In genomic region chr6:157235600-157236039, GRCh38 we compare ENCODE assay signal across 8 cellular contexts.
DNase-seq lines count a peak whose midpoint lies in the region; ATAC-seq and TF ChIP-seq lines count a peak whose summit lies in the region.

No MANE protein-coding gene starts in this region.

- H3K4me1 ChIP-seq in ES-I3 (ENCODE audit: insufficient read depth, low read length) (peaks cover 13% of the 10 kb centered on the region), KMS-11 (ENCODE audit: low read depth, poor library complexity, severe bottlenecking) (peaks cover 16% of the 10 kb centered on the region), HAP-1 (peaks cover 9% of the 10 kb centered on the region)

- H3K9me3 ChIP-seq in ES-I3 (ENCODE audit: control insufficient read depth, insufficient read depth, low read length) (no peaks in the 10 kb centered on the region), HAP-1 (no peaks in the 10 kb centered on the region)

- DNase-seq in activated T-cell treated with anti-CD3 and anti-CD28 coated beads, Interleukin-2, amount 50 U/mL, for 48 hours: peak; percentile 60 to 71
- DNase-seq in fibroblast of gingiva (ENCODE audit: low read depth) (peak; percentile 55), mucosa of gallbladder (ENCODE audit: low spot score) (peak; percentile 67), HAP-1 (ENCODE audit: low spot score in 2 of 2) (no peak)

- peaks cover 4% of the 10 kb centered on the region for H3K9me3 Mint-ChIP-seq in stimulated activated naive CD8-positive, alpha-beta T cell treated with anti-CD3 and anti-CD28 coated beads, Interleukin-15, Interleukin-2, amounts not matched to agents 100 ng/mL and 50 ng/mL, for 24 hours

- no peaks in the 10 kb centered on the region for H3K36me3 Mint-ChIP-seq in stimulated activated naive CD8-positive, alpha-beta T cell treated with anti-CD3 and anti-CD28 coated beads, Interleukin-15, Interleukin-2, amounts not matched to agents 100 ng/mL and 50 ng/mL, for 24 hours (ENCODE audit: low read depth)

- peak overlapping the region; percentile 88 for H3K4me3 Mint-ChIP-seq in stimulated activated naive CD8-positive, alpha-beta T cell treated with anti-CD3 and anti-CD28 coated beads, Interleukin-15, Interleukin-2, amounts not matched to agents 100 ng/mL and 50 ng/mL, for 24 hours

- H3K9ac ChIP-seq in ES-I3 (ENCODE audit: low read depth, low read length) (peak overlapping the region; percentile 72; the same call in 1 of the 2 replicates), KMS-11 (no peak overlapping the region; the same call in 1 of the 2 replicates)

- H4K20me1 ChIP-seq in KMS-11 (ENCODE audit: insufficient read depth): no peaks in the 10 kb centered on the region

- H3K27ac ChIP-seq in KMS-11: no peak overlapping the region

- in situ Hi-C loops in HAP-1 (cut with MboI; ENCODE audit: low sequenced_read_pairs): no loop called here

- H3K36me3 ChIP-seq in ES-I3 (ENCODE audit: insufficient read depth, low read length) (no peaks in the 10 kb centered on the region), KMS-11 (ENCODE audit: insufficient read depth) (no peaks in the 10 kb centered on the region), HAP-1 (replicated peaks) (no peaks in the 10 kb centered on the region)

- H3K4me3 ChIP-seq in KMS-11 (IDR thresholded peaks at IDR 0.05; ENCODE audit: insufficient read depth, low read depth, low read length) (no peak overlapping the region), HAP-1 (no peak overlapping the region)

- peak; percentile 51 for TF ChIP-seq CTCF in KMS-11 (conservative IDR thresholded peaks at IDR 0.05; ENCODE audit: low read depth, low read length)

- H3K27me3 Mint-ChIP-seq in stimulated activated naive CD8-positive, alpha-beta T cell treated with anti-CD3 and anti-CD28 coated beads, Interleukin-15, Interleukin-2, amounts not matched to agents 100 ng/mL and 50 ng/mL, for 24 hours: peaks cover 62% of the 10 kb centered on the region

- H2AFZ ChIP-seq in KMS-11 (ENCODE audit: low read depth): peak overlapping the region; percentile 64; the same call in 1 of the 2 replicates

- no peak overlapping the region for H3K27ac Mint-ChIP-seq in stimulated activated naive CD8-positive, alpha-beta T cell treated with anti-CD3 and anti-CD28 coated beads, Interleukin-15, Interleukin-2, amounts not matched to agents 100 ng/mL and 50 ng/mL, for 24 hours

- peak overlapping the region; percentile 68 for H3K4me2 ChIP-seq in KMS-11

- peaks cover 18% of the 10 kb centered on the region for H3K4me1 Mint-ChIP-seq in stimulated activated naive CD8-positive, alpha-beta T cell treated with anti-CD3 and anti-CD28 coated beads, Interleukin-15, Interleukin-2, amounts not matched to agents 100 ng/mL and 50 ng/mL, for 24 hours (ENCODE audit: low read depth)

- H3K27me3 ChIP-seq in KMS-11 (ENCODE audit: insufficient read depth, low read depth) (no peaks in the 10 kb centered on the region), HAP-1 (ENCODE audit: low read depth) (no peaks in the 10 kb centered on the region)

- no peak for ATAC-seq in GM19328 (IDR thresholded peaks at IDR 0.05; ENCODE audit: unreplicated experiment)

- no peaks in the 10 kb centered on the region for H3K79me2 ChIP-seq in KMS-11 (ENCODE audit: insufficient read depth, low read depth)

Comparison
In these comparisons a context has a peak if more than half of its experiments do, and no peak if none do; other contexts are left out.
1. DNase-seq: peak in activated T-cell treated with anti-CD3 and anti-CD28 coated beads, Interleukin-2, amount 50 U/mL, for 48 hours (2 of 2), fibroblast of gingiva (single experiment) and mucosa of gallbladder (single experiment); none in HAP-1 (0 of 2).